9 cellular contexts compared by ENCODE assay signal in the genomic region with DNA sequence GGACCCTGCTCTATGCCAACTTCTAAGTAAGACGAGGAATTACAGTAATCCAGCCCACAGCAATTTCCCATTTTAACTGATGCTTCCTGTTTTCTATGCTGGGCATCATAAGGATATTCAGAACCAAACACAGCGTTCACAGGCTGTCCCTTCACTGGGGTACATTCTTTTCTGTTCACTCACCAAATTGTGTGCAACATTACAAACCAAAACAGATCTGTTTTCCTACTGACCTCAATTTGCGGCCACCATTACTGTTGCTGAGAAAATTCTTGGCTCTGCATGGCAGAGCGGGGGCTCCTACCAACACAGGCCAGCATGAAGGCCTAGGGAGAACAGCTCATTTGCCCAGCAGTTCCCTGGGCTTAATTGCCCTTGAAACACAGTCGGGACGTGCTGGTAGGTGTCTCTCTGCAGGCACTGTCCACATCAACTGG.
DNase-seq lines count a peak whose midpoint lies in the region; ATAC-seq and TF ChIP-seq lines count a peak whose summit lies in the region.
"Had no signal": no experiment of that assay in that cellular context is flagged by ENCODE, and none has a peak within 500 bp of the region (broad histone marks: within the 10 kb centered on the region; RNA-seq: fewer than 3 reads in every experiment).

No MANE protein-coding gene starts in this region.

- DNase-seq in CD8-positive, alpha-beta T cell: no peak
- DNase-seq in Peyer's patch (peak in 1 of 3 donors; percentile 36), esophagus muscularis mucosa (ENCODE audit: extremely low spot score) (no peak), trophoblast cell (peak; percentile 62 to 66), G401 (ENCODE audit: low spot score) (no peak), NCI-H2171 (lab: John Stamatoyannopoulos, UW) (no peak), NCI-H82 (lab: John Stamatoyannopoulos, UW) (no peak)
- DNase-seq: activated CD4-positive, CD25-positive, alpha-beta regulatory T cell treated with anti-CD3 and anti-CD28 coated beads, Interleukin-2, amount 50 U/mL, for 72 hours had no signal

- H2BK5ac ChIP-seq in trophoblast cell (ENCODE audit: low read depth, low read length, poor library complexity): no peak overlapping the region

- peaks cover 12% of the 10 kb centered on the region for H3K79me1 ChIP-seq in trophoblast cell (ENCODE audit: low read length)

- no peaks in the 10 kb centered on the region for H3K36me3 ChIP-seq in CD8-positive, alpha-beta T cell (ENCODE audit: insufficient read depth, low read length)
- H3K36me3 ChIP-seq in Peyer's patch: no peaks in the 10 kb centered on the region
- H3K36me3 ChIP-seq in esophagus muscularis mucosa: no peaks in the 10 kb centered on the region
- H3K36me3 ChIP-seq in trophoblast cell (ENCODE audit: control insufficient read depth in 1 of 2, insufficient read depth in 2 of 2, low read length in 2 of 2): no peaks in the 10 kb centered on the region

- H3K9me3 Mint-ChIP-seq in CD8-positive, alpha-beta T cell: no peaks in the 10 kb centered on the region

- H3K14ac ChIP-seq in trophoblast cell (ENCODE audit: low read length): no peak overlapping the region

- H4K8ac ChIP-seq in trophoblast cell (ENCODE audit: low read depth, low read length): no peak overlapping the region

- TF ChIP-seq CTCF in CD8-positive, alpha-beta T cell (IDR thresholded peaks at IDR 0.05): no peak
- TF ChIP-seq CTCF in Peyer's patch (IDR thresholded peaks at IDR 0.05): no peak
- no peak for TF ChIP-seq CTCF in esophagus muscularis mucosa (IDR thresholded peaks at IDR 0.05)

- no peak overlapping the region for H3K9ac ChIP-seq in trophoblast cell (ENCODE audit: low read length)

- no peak overlapping the region for H2AFZ ChIP-seq in trophoblast cell (ENCODE audit: insufficient read depth, low read length, poor library complexity)

- no peak overlapping the region for H3K27ac ChIP-seq in CD8-positive, alpha-beta T cell (ENCODE audit: low read depth, low read length)
- H3K27ac ChIP-seq in Peyer's patch (peak overlapping the region in 3 of 4 donors; percentile 27 to 52 (median 51)), esophagus muscularis mucosa (replicated peaks in 1 of 4) (peak overlapping the region; percentile 53 to 79 (median 64)), trophoblast cell (ENCODE audit: low read depth, low read length) (peak overlapping the region; percentile 8)

- no peak overlapping the region for H3K4me2 ChIP-seq in trophoblast cell (ENCODE audit: low read length)

- TF ChIP-seq EP300 in esophagus muscularis mucosa (IDR thresholded peaks at IDR 0.05): peak; percentile 2

- peak overlapping the region; percentile 20 for H3K27ac Mint-ChIP-seq in CD8-positive, alpha-beta T cell

- H3K4me3 Mint-ChIP-seq in CD8-positive, alpha-beta T cell: no peak overlapping the region

- H3K27me3 Mint-ChIP-seq in CD8-positive, alpha-beta T cell (ENCODE audit: low read depth): no peaks in the 10 kb centered on the region

- H2BK12ac ChIP-seq in trophoblast cell (ENCODE audit: low read length): no peak overlapping the region

- no peaks in the 10 kb centered on the region for H3K79me2 ChIP-seq in trophoblast cell (ENCODE audit: control insufficient read depth, insufficient read depth, low read length, poor library complexity)

- H3K4me1 ChIP-seq in CD8-positive, alpha-beta T cell (ENCODE audit: insufficient read depth, low read length): peaks cover 18% of the 10 kb centered on the region
- peaks cover 4 to 28% (median 11%) of the 10 kb centered on the region in 4 donors for H3K4me1 ChIP-seq in Peyer's patch
- H3K4me1 ChIP-seq in esophagus muscularis mucosa: peaks cover 45 to 62% (median 51%) of the 10 kb centered on the region in 4 donors
- peaks cover 21 to 22% of the 10 kb centered on the region in 2 experiments for H3K4me1 ChIP-seq in trophoblast cell (ENCODE audit: control insufficient read depth in 1 of 2, insufficient read depth in 2 of 2, low read length in 2 of 2)

- no peak overlapping the region for H2BK120ac ChIP-seq in trophoblast cell (ENCODE audit: insufficient read depth, low read length, poor library complexity)

- CTCF ChIA-PET in CD8-positive, alpha-beta T cell (lab: Charles Lee): interaction anchor here (1.1 kb wide), 1 partner anchor 197 kb away, joined by 3 read pairs; no protein-coding TSS in a partner anchor

- POLR2A ChIA-PET in CD8-positive, alpha-beta T cell (lab: Charles Lee): no interaction called here

- no peak overlapping the region for H3K4ac ChIP-seq in trophoblast cell (ENCODE audit: low read depth, low read length)

- no peak overlapping the region for H4K12ac ChIP-seq in trophoblast cell (ENCODE audit: low read depth, low read length)

- H3K36me3 Mint-ChIP-seq in CD8-positive, alpha-beta T cell: no peaks in the 10 kb centered on the region

- H3K4me3 ChIP-seq in CD8-positive, alpha-beta T cell (ENCODE audit: low read depth, low read length): no peak overlapping the region
- no peak overlapping the region for H3K4me3 ChIP-seq in Peyer's patch
- H3K4me3 ChIP-seq in esophagus muscularis mucosa: no peak overlapping the region
- no peak overlapping the region for H3K4me3 ChIP-seq in trophoblast cell (ENCODE audit: low read depth, low read length)

- no peak overlapping the region for H3K23ac ChIP-seq in trophoblast cell (ENCODE audit: low read length)

- H3K27me3 ChIP-seq in CD8-positive, alpha-beta T cell (ENCODE audit: insufficient read depth, low read length): no peaks in the 10 kb centered on the region
- H3K27me3 ChIP-seq in Peyer's patch (no peaks in the 10 kb centered on the region), esophagus muscularis mucosa (no peaks in the 10 kb centered on the region), trophoblast cell (ENCODE audit: insufficient read depth, low read length) (no peaks in the 10 kb centered on the region)

- in situ Hi-C loops in G401 (cut with HindIII; ENCODE audit: low sequenced_read_pairs): no loop called here

- H3K4me1 Mint-ChIP-seq in CD8-positive, alpha-beta T cell (ENCODE audit: low read depth): peaks cover 22% of the 10 kb centered on the region

- no peak overlapping the region for H4K91ac ChIP-seq in trophoblast cell (ENCODE audit: low read depth, low read length)

- no peak overlapping the region for H3K18ac ChIP-seq in trophoblast cell (ENCODE audit: low read length)

- 53% methylated on average over 6 of the region's 6 CpGs for WGBS in esophagus muscularis mucosa
- no CpG with 5 or more reads among the region's 6 CpGs for WGBS in trophoblast cell (ENCODE audit: extremely low coverage, insufficient coverage, insufficient read length)

- no peak overlapping the region for H2AK5ac ChIP-seq in trophoblast cell (ENCODE audit: low read length)

- H3K9me3 ChIP-seq in CD8-positive, alpha-beta T cell (ENCODE audit: low read length): no peaks in the 10 kb centered on the region
- no peaks in the 10 kb centered on the region for H3K9me3 ChIP-seq in Peyer's patch
- no peaks in the 10 kb centered on the region for H3K9me3 ChIP-seq in esophagus muscularis mucosa
- H3K9me3 ChIP-seq in trophoblast cell (ENCODE audit: insufficient read depth, low read depth, low read length): peaks cover 2% of the 10 kb centered on the region

- no peak for ATAC-seq in CD8-positive, alpha-beta T cell
- ATAC-seq in GM21515 (IDR thresholded peaks at IDR 0.05; ENCODE audit: unreplicated experiment): no peak

- intact Hi-C loops in CD8-positive, alpha-beta T cell (cut with DNase I, micrococcal nuclease): loop anchor here in 1 of 2 experiments (5.0 kb wide), 1 partner anchor 319 kb away; no protein-coding TSS in a partner anchor
- intact Hi-C loops in esophagus muscularis mucosa (cut with DNase I): no loop called here

- TF ChIP-seq POLR2A in Peyer's patch (IDR thresholded peaks at IDR 0.05) (no peak), esophagus muscularis mucosa (IDR thresholded peaks at IDR 0.05; ENCODE audit: low read depth) (no peak)

Comparison
In these comparisons a context has a peak if more than half of its experiments do, and no peak if none do; other contexts are left out.
1. DNase-seq: peak in trophoblast cell (2 of 2); none in CD8-positive, alpha-beta T cell (0 of 7), esophagus muscularis mucosa (single experiment), G401 (single experiment), NCI-H2171 (single experiment) and NCI-H82 (single experiment).